ENCODE assay signal across 23 cellular contexts in the genomic region with DNA sequence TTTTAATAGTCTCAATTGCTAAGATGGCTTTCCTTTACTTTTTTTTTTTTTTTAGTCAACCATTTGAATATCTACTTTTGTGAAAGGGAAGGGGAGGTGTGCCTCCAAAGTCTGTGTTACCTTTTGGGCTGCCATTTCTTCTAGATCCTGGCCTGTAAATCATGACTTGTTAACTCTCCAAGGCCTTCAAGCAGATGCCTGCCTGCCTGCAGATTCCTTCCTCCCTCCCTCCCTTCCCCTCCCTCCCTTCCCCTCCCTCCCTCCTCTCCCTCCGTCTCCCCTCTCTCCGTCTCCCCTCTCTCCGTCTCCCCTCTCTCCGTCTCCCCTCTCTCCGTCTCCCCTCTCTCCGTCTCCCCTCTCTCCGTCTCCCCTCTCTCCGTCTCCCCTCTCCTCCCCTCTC.
DNase-seq lines count a peak whose midpoint lies in the region; ATAC-seq, FAIRE-seq and TF ChIP-seq lines count a peak whose summit lies in the region.
"Had no signal": no experiment of that assay in that cellular context is flagged by ENCODE, and none has a peak within 500 bp of the region (broad histone marks: within the 10 kb centered on the region; RNA-seq: fewer than 3 reads in every experiment).

No MANE protein-coding gene starts in this region.

- H3K56ac ChIP-seq in mesendoderm (ENCODE audit: low read length), result no peak overlapping the region

- no peak overlapping the region for H3K27ac ChIP-seq in HepG2 (ENCODE audit: extremely low read length, insufficient read depth, low read length)
- no peak overlapping the region for H3K27ac ChIP-seq in right lobe of liver
- H3K27ac ChIP-seq in astrocyte (ENCODE audit: low read depth, low read length), result no peak overlapping the region
- no peak overlapping the region for H3K27ac ChIP-seq in fibroblast of lung (ENCODE audit: insufficient read depth, low read length)
- H3K27ac ChIP-seq in mesendoderm (ENCODE audit: low read depth, low read length), result no peak overlapping the region
- no peak overlapping the region for H3K27ac ChIP-seq in heart left ventricle
- H3K27ac ChIP-seq: 22Rv1, BLaER1, C4-2B had no signal

- H2BK15ac ChIP-seq in mesendoderm (replicated peaks; ENCODE audit: low read depth), result no peak overlapping the region

- intact Hi-C loops in HepG2 (cut with micrococcal nuclease; ENCODE audit: unreplicated experiment), result no loop called here
- intact Hi-C loops in right lobe of liver (cut with DNase I), result no loop called here
- intact Hi-C loops in heart left ventricle (cut with DNase I), result no loop called here

- no peak overlapping the region for H4K5ac ChIP-seq in mesendoderm (ENCODE audit: low read length)

- TF ChIP-seq CTCF in HepG2 (CRISPR knock-in tag; IDR thresholded peaks at IDR 0.05) (no peak), right lobe of liver (IDR thresholded peaks at IDR 0.05) (no peak), astrocyte (IDR thresholded peaks at IDR 0.05; ENCODE audit: insufficient read depth, low read depth, low read length) (no peak), fibroblast of lung (conservative IDR thresholded peaks at IDR 0.05 in 1 of 2, IDR thresholded peaks at IDR 0.05 in 1 of 2; ENCODE audit: low read depth in 1 of 2, low read length in 2 of 2) (no peak), heart left ventricle (IDR thresholded peaks at IDR 0.05) (no peak)

- H3K23ac ChIP-seq in mesendoderm (ENCODE audit: low read length), result no peak overlapping the region

- H3K27me3 ChIP-seq in HepG2 (ENCODE audit: control insufficient read depth in 1 of 2, insufficient read depth in 2 of 2, low read length in 2 of 2) (no peaks in the 10 kb centered on the region), right lobe of liver (no peaks in the 10 kb centered on the region), astrocyte (ENCODE audit: insufficient read depth, low read length) (no peaks in the 10 kb centered on the region), fibroblast of lung (ENCODE audit: control insufficient read depth, insufficient read depth, low read length) (no peaks in the 10 kb centered on the region), mesendoderm (ENCODE audit: insufficient read depth, low read length, poor library complexity) (no peaks in the 10 kb centered on the region), heart left ventricle (no peaks in the 10 kb centered on the region), MG63 (no peaks in the 10 kb centered on the region)
- H3K27me3 ChIP-seq: BLaER1 had no signal

- TF ChIP-seq RAD21 in HepG2 (CRISPR knock-in tag; IDR thresholded peaks at IDR 0.05), result no peak

- no TSS peak for BruUV-seq in HepG2 (replicated peaks; lab: Mats Ljungman, UMichigan)

- no peak overlapping the region for H3K4ac ChIP-seq in mesendoderm (ENCODE audit: low read depth, low read length)

- no peak overlapping the region for H2AFZ ChIP-seq in HepG2 (ENCODE audit: low read length)
- H2AFZ ChIP-seq in astrocyte (ENCODE audit: low read depth, low read length), result no peak overlapping the region
- H2AFZ ChIP-seq in fibroblast of lung (ENCODE audit: low read length), result no peak overlapping the region

- no peak overlapping the region for H2AK5ac ChIP-seq in mesendoderm (ENCODE audit: low read length)

- in situ Hi-C loops in HepG2 (cut with HindIII; ENCODE audit: extremely low pct_ligation_motif_present, low pct_unique_long_range_greater_than_20kb), result no loop called here

- peaks cover 2% of the 10 kb centered on the region for H3K4me1 Mint-ChIP-seq in astrocyte (ENCODE audit: low read depth, unreplicated experiment)
- H3K4me1 Mint-ChIP-seq: H9 had no signal

- H3K18ac ChIP-seq in mesendoderm (ENCODE audit: low read length), result no peak overlapping the region

- CTCF ChIA-PET in HepG2 (lab: Yijun Ruan, JAX; ENCODE audit: low intra/inter-chr PET ratio, low total read pairs), result no interaction called here

- FAIRE-seq in HepG2 (lab: Jason Lieb, UNC) (no peak), astrocyte (lab: Jason Lieb, UNC) (no peak)
- FAIRE-seq: A204.1, G401.6, GM12892 had no signal

- no peak overlapping the region for H4K8ac ChIP-seq in mesendoderm (ENCODE audit: low read depth, low read length)

- H3K9me3 Mint-ChIP-seq in astrocyte (ENCODE audit: unreplicated experiment), result no peaks in the 10 kb centered on the region
- H3K9me3 Mint-ChIP-seq: CD4-positive, CD25-positive, alpha-beta regulatory T cell; CD8-positive, alpha-beta T cell; H9 had no signal

- H2BK5ac ChIP-seq in mesendoderm (ENCODE audit: low read length), result no peak overlapping the region

- no peaks in the 10 kb centered on the region for H3K27me3 Mint-ChIP-seq in astrocyte (ENCODE audit: low read depth, unreplicated experiment)
- H3K27me3 Mint-ChIP-seq: B cell; CD4-positive, CD25-positive, alpha-beta regulatory T cell had no signal

- TF ChIP-seq POLR2A in HepG2 (IDR thresholded peaks at IDR 0.05; ENCODE audit: insufficient read depth in 1 of 2, low read depth in 2 of 2, low read length in 2 of 2), result no peak
- no peak for TF ChIP-seq POLR2A in right lobe of liver (IDR thresholded peaks at IDR 0.05)
- no peak for TF ChIP-seq POLR2A in heart left ventricle (IDR thresholded peaks at IDR 0.05)

- ATAC-seq in HepG2 (no peak), right lobe of liver (no peak), heart left ventricle (no peak)
- ATAC-seq: CD8-positive, alpha-beta T cell; HCT116 had no signal

- POLR2A ChIA-PET in HepG2 (lab: Yijun Ruan, JAX), result no interaction called here

- H3K4me3 Mint-ChIP-seq in astrocyte (ENCODE audit: unreplicated experiment), result no peak overlapping the region
- H3K4me3 Mint-ChIP-seq: B cell; CD4-positive, CD25-positive, alpha-beta regulatory T cell; CD8-positive, alpha-beta T cell; H9 had no signal

- H2BK120ac ChIP-seq in mesendoderm (ENCODE audit: low read depth, low read length), result no peak overlapping the region

- H3K27ac Mint-ChIP-seq in astrocyte (ENCODE audit: unreplicated experiment), result no peak overlapping the region
- H3K27ac Mint-ChIP-seq: B cell; CD8-positive, alpha-beta T cell; H9 had no signal

- no peak overlapping the region for H3K9ac ChIP-seq in HepG2 (ENCODE audit: insufficient read depth, low read depth, low read length)
- H3K9ac ChIP-seq in astrocyte (ENCODE audit: low read length), result no peak overlapping the region
- no peak overlapping the region for H3K9ac ChIP-seq in fibroblast of lung (ENCODE audit: insufficient read depth, low read length)
- H3K9ac ChIP-seq in mesendoderm (ENCODE audit: low read length), result no peak overlapping the region
- H3K9ac ChIP-seq: BLaER1 had no signal

- TF ChIP-seq EP300 in HepG2 (IDR thresholded peaks at IDR 0.05; ENCODE audit: low read depth in 2 of 2, low read length in 2 of 2), result no peak
- no peak for TF ChIP-seq EP300 in HepG2 (CRISPR knock-in tag; IDR thresholded peaks at IDR 0.05; ENCODE audit: borderline replicate concordance)

- H3K36me3 ChIP-seq in HepG2 (replicated peaks in 1 of 2; ENCODE audit: control insufficient read depth in 1 of 2, insufficient read depth in 2 of 2, low read length in 2 of 2), result no peaks in the 10 kb centered on the region
- H3K36me3 ChIP-seq in right lobe of liver, result no peaks in the 10 kb centered on the region
- no peaks in the 10 kb centered on the region for H3K36me3 ChIP-seq in astrocyte (ENCODE audit: insufficient read depth, low read length)
- H3K36me3 ChIP-seq in fibroblast of lung (ENCODE audit: control insufficient read depth, insufficient read depth, low read length), result no peaks in the 10 kb centered on the region
- no peaks in the 10 kb centered on the region for H3K36me3 ChIP-seq in mesendoderm (ENCODE audit: control insufficient read depth, insufficient read depth, low read length)
- H3K36me3 ChIP-seq in heart left ventricle, result no peaks in the 10 kb centered on the region
- H3K36me3 ChIP-seq in MG63, result no peaks in the 10 kb centered on the region
- H3K36me3 ChIP-seq: BLaER1 had no signal

- H3K36me3 Mint-ChIP-seq in astrocyte (ENCODE audit: low read depth, unreplicated experiment), result no peaks in the 10 kb centered on the region

- no peaks in the 10 kb centered on the region for H3K79me1 ChIP-seq in mesendoderm (ENCODE audit: low read length)

- no peak overlapping the region for H3K4me2 ChIP-seq in HepG2 (ENCODE audit: low read depth, low read length)
- no peak overlapping the region for H3K4me2 ChIP-seq in astrocyte (ENCODE audit: low read length)
- no peak overlapping the region for H3K4me2 ChIP-seq in fibroblast of lung (ENCODE audit: extremely low read depth, insufficient read depth, low read length)
- H3K4me2 ChIP-seq in mesendoderm (ENCODE audit: low read length), result no peak overlapping the region
- H3K4me2 ChIP-seq: BLaER1 had no signal

- over 99% methylated on average over 8 of the region's 8 CpGs for WGBS in HepG2 (ENCODE audit: low lambda C conversion rate)
- WGBS in right lobe of liver (ENCODE audit: insufficient coverage, low coverage, low lambda C conversion rate, missing lambda C conversion rate), result no CpG with 5 or more reads among the region's 8 CpGs
- no CpG with 5 or more reads among the region's 8 CpGs for WGBS in mesendoderm (ENCODE audit: extremely low coverage, insufficient coverage, low lambda C conversion rate)
- 59 to 90% (median 84%) methylated on average over 1 to 7 of the region's 8 CpGs for WGBS in heart left ventricle, 4 donors

- H3K4me3 ChIP-seq in HepG2 (replicated peaks in 1 of 3; ENCODE audit: insufficient read depth in 1 of 3, low read depth in 2 of 3, low read length in 3 of 3) (no peak overlapping the region), right lobe of liver (no peak overlapping the region), astrocyte (ENCODE audit: insufficient read depth, low read depth, low read length) (no peak overlapping the region), fibroblast of lung (replicated peaks in 1 of 4; ENCODE audit: control extremely low read depth in 1 of 4, insufficient read depth in 1 of 4, low read depth in 3 of 4, low read length in 4 of 4) (no peak overlapping the region), mesendoderm (ENCODE audit: low read length) (no peak overlapping the region), heart left ventricle (no peak overlapping the region), MG63 (no peak overlapping the region)
- H3K4me3 ChIP-seq: BLaER1 had no signal

- no peak for DNase-seq in HepG2 (ENCODE audit: low spot score)
- DNase-seq in right lobe of liver, result no peak
- DNase-seq in astrocyte (ENCODE audit: low read depth), result peak; percentile 36
- peak; percentile 38 to 41 for DNase-seq in fibroblast of lung (ENCODE audit: low read depth in 2 of 2)
- DNase-seq in mesendoderm, result peak; percentile 63
- DNase-seq in heart left ventricle, result no peak
- no peak for DNase-seq in NCI-H1048 (lab: John Stamatoyannopoulos, UW)
- DNase-seq in MG63, result no peak
- DNase-seq: Caco-2; CD4-positive, CD25-positive, alpha-beta regulatory T cell; CD8-positive, alpha-beta T cell; DMS153; DND-41; GOT3; H9 had no signal

- no peaks in the 10 kb centered on the region for H4K20me1 ChIP-seq in HepG2 (ENCODE audit: insufficient read depth, low read length)
- H4K20me1 ChIP-seq in astrocyte (ENCODE audit: insufficient read depth, low read length), result no peaks in the 10 kb centered on the region
- H4K20me1 ChIP-seq in fibroblast of lung (ENCODE audit: control insufficient read depth, extremely low read depth, insufficient read depth, low read length), result no peaks in the 10 kb centered on the region

- H3K4me1 ChIP-seq in HepG2 (ENCODE audit: insufficient read depth, low read length) (peaks cover 19% of the 10 kb centered on the region), right lobe of liver (peaks cover 0 to 10% (median 4%) of the 10 kb centered on the region in 4 donors), astrocyte (ENCODE audit: insufficient read depth, low read length) (no peaks in the 10 kb centered on the region), fibroblast of lung (ENCODE audit: control insufficient read depth, extremely low read depth, insufficient read depth, low read length) (no peaks in the 10 kb centered on the region), mesendoderm (ENCODE audit: control insufficient read depth, low read depth, low read length) (peaks cover 2% of the 10 kb centered on the region), heart left ventricle (peaks cover 0 to 29% (median 1%) of the 10 kb centered on the region in 12 donors)
- H3K4me1 ChIP-seq: BLaER1, Caco-2 had no signal

- H3K79me2 ChIP-seq in HepG2 (ENCODE audit: insufficient read depth, low read length), result no peaks in the 10 kb centered on the region
- H3K79me2 ChIP-seq in astrocyte (ENCODE audit: insufficient read depth, low read length), result no peaks in the 10 kb centered on the region
- H3K79me2 ChIP-seq in fibroblast of lung (ENCODE audit: control insufficient read depth, insufficient read depth, low read length), result no peaks in the 10 kb centered on the region
- no peaks in the 10 kb centered on the region for H3K79me2 ChIP-seq in mesendoderm (ENCODE audit: control insufficient read depth, insufficient read depth, low read length)

- H3K9me3 ChIP-seq in HepG2 (ENCODE audit: low read length), result no peaks in the 10 kb centered on the region
- no peaks in the 10 kb centered on the region for H3K9me3 ChIP-seq in right lobe of liver
- no peaks in the 10 kb centered on the region for H3K9me3 ChIP-seq in astrocyte (ENCODE audit: insufficient read depth, low read depth, low read length)
- no peaks in the 10 kb centered on the region for H3K9me3 ChIP-seq in fibroblast of lung (ENCODE audit: control insufficient read depth, insufficient read depth, low read depth, low read length)
- no peaks in the 10 kb centered on the region for H3K9me3 ChIP-seq in heart left ventricle
- H3K9me3 ChIP-seq in MG63, result no peaks in the 10 kb centered on the region
- H3K9me3 ChIP-seq: BLaER1, Caco-2 had no signal

Comparison
In these comparisons a context has a peak if more than half of its experiments do, and no peak if none do; other contexts are left out.
1. DNase-seq: peak in astrocyte (single experiment), fibroblast of lung (2 of 2) and mesendoderm (single experiment); none in HepG2 (single experiment), right lobe of liver (0 of 3), heart left ventricle (0 of 5), NCI-H1048 (single experiment) and MG63 (single experiment).